ENCODE assay signal across 13 cellular contexts in genomic region chr22:24067587-24068376, GRCh38. TPM values are rescaled to one million over a fixed set of nuclear protein-coding genes. Genes with fewer than 3 reads are reported as not detected.
DNase-seq lines count a peak whose midpoint lies in the region; FAIRE-seq and TF ChIP-seq lines count a peak whose summit lies in the region.
"Had no signal": no experiment of that assay in that cellular context is flagged by ENCODE, and none has a peak within 500 bp of the region (broad histone marks: within the 10 kb centered on the region; RNA-seq: fewer than 3 reads in every experiment).

No MANE protein-coding gene starts in this region.

- no peak for TF ChIP-seq POLR2A in stomach (IDR thresholded peaks at IDR 0.05)

- H3K4me3 Mint-ChIP-seq in activated T-cell treated with anti-CD3 and anti-CD28 coated beads, Interleukin-2, amount 50 U/mL, for 24 hours = no peak overlapping the region
- no peak overlapping the region for H3K4me3 Mint-ChIP-seq in endodermal cell
- H3K4me3 Mint-ChIP-seq: activated naive CD4-positive, alpha-beta T cell treated with anti-CD3 and anti-CD28 coated beads for 36 hours had no signal

- WGBS in endodermal cell (ENCODE audit: insufficient coverage in 1 of 2, insufficient read length in 1 of 2), 2 experiments = 93% methylated on average over 7 of the region's 7 CpGs
- WGBS in stomach, 5 donors = 54 to 70% (median 64%) methylated on average over 7 of the region's 7 CpGs

- H3K27ac Mint-ChIP-seq in activated T-cell treated with anti-CD3 and anti-CD28 coated beads, Interleukin-2, amount 50 U/mL, for 24 hours = peak overlapping the region; percentile 76
- H3K27ac Mint-ChIP-seq in endodermal cell = peak overlapping the region; percentile 10
- H3K27ac Mint-ChIP-seq: activated naive CD4-positive, alpha-beta T cell treated with anti-CD3 and anti-CD28 coated beads for 36 hours had no signal

- DNase-seq in activated T-cell treated with anti-CD3 and anti-CD28 coated beads, Interleukin-2, amount 50 U/mL, for 24 hours = no peak
- DNase-seq in activated T-cell treated with anti-CD3 and anti-CD28 coated beads, Interleukin-2, amount 50 U/mL, for 48 hours = no peak
- DNase-seq in NCI-H510A treated with DMSO at 0.1 percent for 48 hours (lab: John Stamatoyannopoulos, UW) = peak; percentile 3
- no peak for DNase-seq in endodermal cell
- DNase-seq in stomach = peak; percentile 50
- no peak for DNase-seq in dermis blood vessel endothelial cell
- DNase-seq in SW480 (ENCODE audit: low spot score) = no peak
- DNase-seq in GM19239 (ENCODE audit: insufficient read length, low spot score) = no peak
- DNase-seq: activated naive CD4-positive, alpha-beta T cell treated with anti-CD3 and anti-CD28 coated beads for 36 hours; NCI-H2227 treated with DMSO at 0.1 percent for 48 hours; testis had no signal

- H3K36me3 ChIP-seq in endodermal cell (ENCODE audit: control insufficient read depth, insufficient read depth, low read length) = peaks cover 79% of the 10 kb centered on the region
- H3K36me3 ChIP-seq in stomach = peaks cover 52 to 95% (median 90%) of the 10 kb centered on the region in 4 donors

- no peaks in the 10 kb centered on the region for H3K9me3 Mint-ChIP-seq in activated T-cell treated with anti-CD3 and anti-CD28 coated beads, Interleukin-2, amount 50 U/mL, for 24 hours
- peaks cover 13% of the 10 kb centered on the region for H3K9me3 Mint-ChIP-seq in endodermal cell
- H3K9me3 Mint-ChIP-seq: activated naive CD4-positive, alpha-beta T cell treated with anti-CD3 and anti-CD28 coated beads for 36 hours had no signal

- peaks cover 16% of the 10 kb centered on the region for H3K4me1 Mint-ChIP-seq in activated T-cell treated with anti-CD3 and anti-CD28 coated beads, Interleukin-2, amount 50 U/mL, for 24 hours (ENCODE audit: low read depth)
- peaks cover 5% of the 10 kb centered on the region for H3K4me1 Mint-ChIP-seq in endodermal cell

- H3K9ac ChIP-seq in endodermal cell (ENCODE audit: extremely low read depth, low read length, poor library complexity, severe bottlenecking) = no peak overlapping the region

- no peaks in the 10 kb centered on the region for H3K4me1 ChIP-seq in endodermal cell (ENCODE audit: control insufficient read depth, insufficient read depth, low read length)
- H3K4me1 ChIP-seq in stomach = peaks cover 0 to 20% (median 8%) of the 10 kb centered on the region in 4 donors
- H3K4me1 ChIP-seq: SJCRH30 had no signal

- H3K9me3 ChIP-seq in endodermal cell (ENCODE audit: control insufficient read depth, low read length) (peaks cover 7% of the 10 kb centered on the region), stomach (no peaks in the 10 kb centered on the region)
- H3K9me3 ChIP-seq: SJCRH30, testis had no signal

- intact Hi-C loops in stomach (cut with DNase I; ENCODE audit: low total_unique reads) = no loop called here

- peaks cover 94% of the 10 kb centered on the region for H3K36me3 Mint-ChIP-seq in activated T-cell treated with anti-CD3 and anti-CD28 coated beads, Interleukin-2, amount 50 U/mL, for 24 hours (ENCODE audit: low read depth)
- peaks cover 67% of the 10 kb centered on the region for H3K36me3 Mint-ChIP-seq in endodermal cell (ENCODE audit: low read depth)

- H3K27me3 ChIP-seq in endodermal cell (ENCODE audit: control insufficient read depth, insufficient read depth, low read length, poor library complexity, severe bottlenecking) = no peaks in the 10 kb centered on the region
- H3K27me3 ChIP-seq in stomach = no peaks in the 10 kb centered on the region
- H3K27me3 ChIP-seq: dorsolateral prefrontal cortex, SJCRH30, testis had no signal

- no peaks in the 10 kb centered on the region for H3K27me3 Mint-ChIP-seq in activated T-cell treated with anti-CD3 and anti-CD28 coated beads, Interleukin-2, amount 50 U/mL, for 24 hours
- no peaks in the 10 kb centered on the region for H3K27me3 Mint-ChIP-seq in endodermal cell (ENCODE audit: insufficient read depth)

- no peak overlapping the region for H3K4me3 ChIP-seq in endodermal cell (ENCODE audit: low read length)
- no peak overlapping the region for H3K4me3 ChIP-seq in stomach
- H3K4me3 ChIP-seq: dorsolateral prefrontal cortex, SJCRH30, testis had no signal

- no peak overlapping the region for H3K27ac ChIP-seq in endodermal cell (ENCODE audit: low read depth, low read length)
- H3K27ac ChIP-seq in stomach = no peak overlapping the region
- H3K27ac ChIP-seq: SJCRH30, testis had no signal

- no peak for TF ChIP-seq EP300 in stomach (IDR thresholded peaks at IDR 0.05)

- FAIRE-seq in GM19239 (lab: Jason Lieb, UNC) = no peak

- TF ChIP-seq CTCF in endodermal cell (conservative IDR thresholded peaks at IDR 0.05) (no peak), stomach (IDR thresholded peaks at IDR 0.05) (no peak)

RNA-seq across cellular contexts. Expression of gene CABIN1, which starts 56.7 kb away (rescaled TPM):
- total RNA-seq in endodermal cell (10 to 100 TPM; 87.0 to 93.3 TPM), stomach (100 to 1,000 TPM in 2 of 5 donors, 10 to 100 TPM in 3; 39.7 to 623 (median 93.7) TPM), dermis blood vessel endothelial cell (35.7 and 50.2 TPM in 2 replicates)
- 47.7 TPM for polyA plus RNA-seq in endodermal cell (2013, experiment 1 of 2)
- polyA plus RNA-seq in endodermal cell (2013, experiment 2 of 2) = 50.9 TPM
- 10 to 100 TPM; 14.8 to 25.9 (median 20.2) TPM for polyA plus RNA-seq in stomach

Comparison
In these comparisons a context has a peak if more than half of its experiments do, and no peak if none do; other contexts are left out.
1. DNase-seq: peak in NCI-H510A treated with DMSO at 0.1 percent for 48 hours (single experiment) and stomach (single experiment); none in activated T-cell treated with anti-CD3 and anti-CD28 coated beads, Interleukin-2, amount 50 U/mL, for 24 hours (single experiment), activated T-cell treated with anti-CD3 and anti-CD28 coated beads, Interleukin-2, amount 50 U/mL, for 48 hours (0 of 2), endodermal cell (single experiment), dermis blood vessel endothelial cell (single experiment), SW480 (single experiment) and GM19239 (single experiment).